In the genomic region with DNA sequence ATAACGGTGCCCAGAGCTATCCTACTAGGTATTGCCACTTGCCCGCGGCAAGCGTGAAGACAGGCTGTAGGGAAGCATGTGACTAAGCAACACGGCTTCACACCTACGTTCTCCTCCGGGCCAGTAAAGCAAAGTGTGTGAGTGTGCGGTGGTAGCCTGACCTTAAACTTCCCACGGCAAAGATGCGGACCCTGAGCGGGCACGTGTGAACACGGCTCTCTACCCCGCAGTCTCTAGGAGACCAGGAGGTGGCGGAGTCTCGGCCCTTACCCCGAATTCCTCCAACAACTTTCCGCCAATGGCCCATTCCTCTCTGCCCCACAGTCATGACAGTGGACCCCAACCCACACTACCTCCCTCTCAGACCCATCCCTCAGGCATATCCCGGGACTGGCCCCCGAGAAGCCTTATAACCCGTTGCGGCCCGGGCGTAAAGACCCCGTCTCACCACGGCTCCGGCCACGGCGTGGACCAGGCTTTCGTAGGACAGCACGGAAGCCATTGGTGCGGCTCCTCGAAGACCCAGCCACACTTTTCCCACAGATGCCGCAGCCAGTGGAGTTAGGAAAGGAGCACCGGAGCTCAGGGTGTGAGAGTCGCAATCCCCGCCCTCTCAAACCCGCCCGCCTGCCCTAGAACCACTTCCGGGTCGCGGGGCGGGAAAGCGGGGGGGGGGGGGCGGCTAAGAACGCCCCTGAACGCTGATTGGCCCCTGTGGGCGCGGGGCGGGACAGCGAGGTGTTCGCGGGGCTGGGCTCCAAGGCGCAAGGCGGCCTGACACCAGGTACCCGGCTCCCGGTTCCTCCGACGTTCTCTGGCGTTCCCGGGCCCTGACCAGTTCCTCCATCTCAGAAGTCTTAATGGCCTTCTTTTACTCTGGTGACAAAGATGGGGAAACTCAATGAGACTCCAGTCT, we compare ENCODE assay signal across 1 cellular context.
TF ChIP-seq lines count a peak whose summit lies in the region.

A gene with protein sequence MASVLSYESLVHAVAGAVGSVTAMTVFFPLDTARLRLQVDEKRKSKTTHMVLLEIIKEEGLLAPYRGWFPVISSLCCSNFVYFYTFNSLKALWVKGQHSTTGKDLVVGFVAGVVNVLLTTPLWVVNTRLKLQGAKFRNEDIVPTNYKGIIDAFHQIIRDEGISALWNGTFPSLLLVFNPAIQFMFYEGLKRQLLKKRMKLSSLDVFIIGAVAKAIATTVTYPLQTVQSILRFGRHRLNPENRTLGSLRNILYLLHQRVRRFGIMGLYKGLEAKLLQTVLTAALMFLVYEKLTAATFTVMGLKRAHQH (minus strand): TSS at position 600 of the 916 bp plus-strand sequence. CDS start 98 bp downstream, at position 502.

TF ChIP-seq in HepG2, 621 proteins besides CTCF, POLR2A, EP300 and RAD21 (continued from another document and continues in another):
- TF ChIP-seq ZNF816 (CRISPR knock-in tag; IDR thresholded peaks at IDR 0.05; ENCODE audit: borderline replicate concordance) (no peak), ZNF343 (CRISPR knock-in tag; IDR thresholded peaks at IDR 0.05) (no peak), ZNF441 (CRISPR knock-in tag; IDR thresholded peaks at IDR 0.05; ENCODE audit: borderline replicate concordance) (peak; percentile 24; the same call in 1 of the 2 replicates), SMAD9 (CRISPR knock-in tag; IDR thresholded peaks at IDR 0.05) (no peak), ZIK1 (CRISPR knock-in tag; IDR thresholded peaks at IDR 0.05; ENCODE audit: borderline replicate concordance, low read depth) (no peak), ZC3H13 (CRISPR knock-in tag; IDR thresholded peaks at IDR 0.05) (peak; percentile 72; the same call in 1 of the 2 replicates), MED13 (CRISPR knock-in tag; IDR thresholded peaks at IDR 0.05) (no peak), TMF1 (CRISPR knock-in tag; IDR thresholded peaks at IDR 0.05; ENCODE audit: low read depth) (no peak), ZMYM4 (CRISPR knock-in tag; IDR thresholded peaks at IDR 0.05) (peak; percentile 60), ZNF138 (CRISPR knock-in tag; IDR thresholded peaks at IDR 0.05; ENCODE audit: low read depth) (0 out of 2 replicates have a peak, but pooled peaks have one; percentile 33), PRMT3 (CRISPR knock-in tag; IDR thresholded peaks at IDR 0.05; ENCODE audit: borderline replicate concordance, low read depth) (no peak), MZF1 (CRISPR knock-in tag; IDR thresholded peaks at IDR 0.05; ENCODE audit: borderline replicate concordance) (no peak), ZNF776 (CRISPR knock-in tag; IDR thresholded peaks at IDR 0.05) (peak; percentile 51; the same call in 1 of the 2 replicates), HES4 (CRISPR knock-in tag; IDR thresholded peaks at IDR 0.05; ENCODE audit: borderline replicate concordance) (peak; percentile 80), HNF4A (CRISPR knock-in tag; IDR thresholded peaks at IDR 0.05) (no peak), CHCHD3 (CRISPR knock-in tag; IDR thresholded peaks at IDR 0.05) (0 out of 2 replicates have a peak, but pooled peaks have one; percentile 33), ZNF562 (CRISPR knock-in tag; IDR thresholded peaks at IDR 0.05; ENCODE audit: borderline replicate concordance) (no peak), MAFK (conservative IDR thresholded peaks at IDR 0.05 in 1 of 2, IDR thresholded peaks at IDR 0.05 in 1 of 2; ENCODE audit: low read length in 2 of 2) (no peak), ZNF496 (CRISPR knock-in tag; IDR thresholded peaks at IDR 0.05; ENCODE audit: insufficient replicate concordance) (no peak), ZMYM2 (CRISPR knock-in tag; IDR thresholded peaks at IDR 0.05) (no peak), ZNF563 (CRISPR knock-in tag; IDR thresholded peaks at IDR 0.05) (peak; percentile 60; the same call in 1 of the 2 replicates), ZNF83 (CRISPR knock-in tag; IDR thresholded peaks at IDR 0.05; ENCODE audit: borderline replicate concordance) (0 out of 2 replicates have a peak, but pooled peaks have one; percentile 45), ZNF564 (CRISPR knock-in tag; IDR thresholded peaks at IDR 0.05) (no peak), ZSCAN25 (CRISPR knock-in tag; IDR thresholded peaks at IDR 0.05) (no peak), ZNF335 (CRISPR knock-in tag; IDR thresholded peaks at IDR 0.05) (peak; percentile 87; the same call in 1 of the 2 replicates), TAF1 (CRISPR knock-in tag; IDR thresholded peaks at IDR 0.05) (peak; percentile 66; the same call in 1 of the 2 replicates), DR1 (CRISPR knock-in tag; IDR thresholded peaks at IDR 0.05) (0 out of 2 replicates have a peak, but pooled peaks have one; percentile 45), KDM2A (CRISPR knock-in tag; IDR thresholded peaks at IDR 0.05; ENCODE audit: borderline replicate concordance, low read depth) (peak; percentile 89), NFE2 (CRISPR knock-in tag; IDR thresholded peaks at IDR 0.05) (no peak), FOXM1 (CRISPR knock-in tag; IDR thresholded peaks at IDR 0.05) (no peak), TSC22D2 (CRISPR knock-in tag; IDR thresholded peaks at IDR 0.05; ENCODE audit: borderline replicate concordance) (peak; percentile 80; the same call in 1 of the 2 replicates), ZSCAN12 (CRISPR knock-in tag; IDR thresholded peaks at IDR 0.05) (no peak), ZBTB42 (CRISPR knock-in tag; IDR thresholded peaks at IDR 0.05) (peak; percentile 35; the same call in 1 of the 2 replicates), SIN3B (IDR thresholded peaks at IDR 0.05; ENCODE audit: low read length) (no peak)
- TF ChIP-seq, protein P1, sequence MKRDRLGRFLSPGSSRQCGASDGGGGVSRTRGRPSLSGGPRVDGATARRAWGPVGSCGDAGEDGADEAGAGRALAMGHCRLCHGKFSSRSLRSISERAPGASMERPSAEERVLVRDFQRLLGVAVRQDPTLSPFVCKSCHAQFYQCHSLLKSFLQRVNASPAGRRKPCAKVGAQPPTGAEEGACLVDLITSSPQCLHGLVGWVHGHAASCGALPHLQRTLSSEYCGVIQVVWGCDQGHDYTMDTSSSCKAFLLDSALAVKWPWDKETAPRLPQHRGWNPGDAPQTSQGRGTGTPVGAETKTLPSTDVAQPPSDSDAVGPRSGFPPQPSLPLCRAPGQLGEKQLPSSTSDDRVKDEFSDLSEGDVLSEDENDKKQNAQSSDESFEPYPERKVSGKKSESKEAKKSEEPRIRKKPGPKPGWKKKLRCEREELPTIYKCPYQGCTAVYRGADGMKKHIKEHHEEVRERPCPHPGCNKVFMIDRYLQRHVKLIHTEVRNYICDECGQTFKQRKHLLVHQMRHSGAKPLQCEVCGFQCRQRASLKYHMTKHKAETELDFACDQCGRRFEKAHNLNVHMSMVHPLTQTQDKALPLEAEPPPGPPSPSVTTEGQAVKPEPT (CRISPR knock-in tag; IDR thresholded peaks at IDR 0.05; ENCODE audit: low read depth): no peak
- TF ChIP-seq, protein P2, sequence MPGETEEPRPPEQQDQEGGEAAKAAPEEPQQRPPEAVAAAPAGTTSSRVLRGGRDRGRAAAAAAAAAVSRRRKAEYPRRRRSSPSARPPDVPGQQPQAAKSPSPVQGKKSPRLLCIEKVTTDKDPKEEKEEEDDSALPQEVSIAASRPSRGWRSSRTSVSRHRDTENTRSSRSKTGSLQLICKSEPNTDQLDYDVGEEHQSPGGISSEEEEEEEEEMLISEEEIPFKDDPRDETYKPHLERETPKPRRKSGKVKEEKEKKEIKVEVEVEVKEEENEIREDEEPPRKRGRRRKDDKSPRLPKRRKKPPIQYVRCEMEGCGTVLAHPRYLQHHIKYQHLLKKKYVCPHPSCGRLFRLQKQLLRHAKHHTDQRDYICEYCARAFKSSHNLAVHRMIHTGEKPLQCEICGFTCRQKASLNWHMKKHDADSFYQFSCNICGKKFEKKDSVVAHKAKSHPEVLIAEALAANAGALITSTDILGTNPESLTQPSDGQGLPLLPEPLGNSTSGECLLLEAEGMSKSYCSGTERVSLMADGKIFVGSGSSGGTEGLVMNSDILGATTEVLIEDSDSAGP (CRISPR knock-in tag; IDR thresholded peaks at IDR 0.05; ENCODE audit: borderline replicate concordance): peak; percentile 55; the same call in 1 of the 2 replicates
- TF ChIP-seq, protein P3, sequence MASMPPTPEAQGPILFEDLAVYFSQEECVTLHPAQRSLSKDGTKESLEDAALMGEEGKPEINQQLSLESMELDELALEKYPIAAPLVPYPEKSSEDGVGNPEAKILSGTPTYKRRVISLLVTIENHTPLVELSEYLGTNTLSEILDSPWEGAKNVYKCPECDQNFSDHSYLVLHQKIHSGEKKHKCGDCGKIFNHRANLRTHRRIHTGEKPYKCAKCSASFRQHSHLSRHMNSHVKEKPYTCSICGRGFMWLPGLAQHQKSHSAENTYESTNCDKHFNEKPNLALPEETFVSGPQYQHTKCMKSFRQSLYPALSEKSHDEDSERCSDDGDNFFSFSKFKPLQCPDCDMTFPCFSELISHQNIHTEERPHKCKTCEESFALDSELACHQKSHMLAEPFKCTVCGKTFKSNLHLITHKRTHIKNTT (CRISPR knock-in tag; IDR thresholded peaks at IDR 0.05): no peak
- TF ChIP-seq, protein P4, sequence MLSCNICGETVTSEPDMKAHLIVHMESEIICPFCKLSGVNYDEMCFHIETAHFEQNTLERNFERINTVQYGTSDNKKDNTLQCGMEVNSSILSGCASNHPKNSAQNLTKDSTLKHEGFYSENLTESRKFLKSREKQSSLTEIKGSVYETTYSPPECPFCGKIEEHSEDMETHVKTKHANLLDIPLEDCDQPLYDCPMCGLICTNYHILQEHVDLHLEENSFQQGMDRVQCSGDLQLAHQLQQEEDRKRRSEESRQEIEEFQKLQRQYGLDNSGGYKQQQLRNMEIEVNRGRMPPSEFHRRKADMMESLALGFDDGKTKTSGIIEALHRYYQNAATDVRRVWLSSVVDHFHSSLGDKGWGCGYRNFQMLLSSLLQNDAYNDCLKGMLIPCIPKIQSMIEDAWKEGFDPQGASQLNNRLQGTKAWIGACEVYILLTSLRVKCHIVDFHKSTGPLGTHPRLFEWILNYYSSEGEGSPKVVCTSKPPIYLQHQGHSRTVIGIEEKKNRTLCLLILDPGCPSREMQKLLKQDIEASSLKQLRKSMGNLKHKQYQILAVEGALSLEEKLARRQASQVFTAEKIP (CRISPR knock-in tag; IDR thresholded peaks at IDR 0.05; ENCODE audit: borderline replicate concordance): no peak
- TF ChIP-seq, protein P5, sequence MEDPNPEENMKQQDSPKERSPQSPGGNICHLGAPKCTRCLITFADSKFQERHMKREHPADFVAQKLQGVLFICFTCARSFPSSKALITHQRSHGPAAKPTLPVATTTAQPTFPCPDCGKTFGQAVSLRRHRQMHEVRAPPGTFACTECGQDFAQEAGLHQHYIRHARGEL (CRISPR knock-in tag; IDR thresholded peaks at IDR 0.05): 0 out of 2 replicates have a peak, but pooled peaks have one; percentile 81
- TF ChIP-seq, protein P6, sequence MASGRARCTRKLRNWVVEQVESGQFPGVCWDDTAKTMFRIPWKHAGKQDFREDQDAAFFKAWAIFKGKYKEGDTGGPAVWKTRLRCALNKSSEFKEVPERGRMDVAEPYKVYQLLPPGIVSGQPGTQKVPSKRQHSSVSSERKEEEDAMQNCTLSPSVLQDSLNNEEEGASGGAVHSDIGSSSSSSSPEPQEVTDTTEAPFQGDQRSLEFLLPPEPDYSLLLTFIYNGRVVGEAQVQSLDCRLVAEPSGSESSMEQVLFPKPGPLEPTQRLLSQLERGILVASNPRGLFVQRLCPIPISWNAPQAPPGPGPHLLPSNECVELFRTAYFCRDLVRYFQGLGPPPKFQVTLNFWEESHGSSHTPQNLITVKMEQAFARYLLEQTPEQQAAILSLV (CRISPR knock-in tag; IDR thresholded peaks at IDR 0.05; ENCODE audit: borderline replicate concordance): no peak
- TF ChIP-seq, protein P7, sequence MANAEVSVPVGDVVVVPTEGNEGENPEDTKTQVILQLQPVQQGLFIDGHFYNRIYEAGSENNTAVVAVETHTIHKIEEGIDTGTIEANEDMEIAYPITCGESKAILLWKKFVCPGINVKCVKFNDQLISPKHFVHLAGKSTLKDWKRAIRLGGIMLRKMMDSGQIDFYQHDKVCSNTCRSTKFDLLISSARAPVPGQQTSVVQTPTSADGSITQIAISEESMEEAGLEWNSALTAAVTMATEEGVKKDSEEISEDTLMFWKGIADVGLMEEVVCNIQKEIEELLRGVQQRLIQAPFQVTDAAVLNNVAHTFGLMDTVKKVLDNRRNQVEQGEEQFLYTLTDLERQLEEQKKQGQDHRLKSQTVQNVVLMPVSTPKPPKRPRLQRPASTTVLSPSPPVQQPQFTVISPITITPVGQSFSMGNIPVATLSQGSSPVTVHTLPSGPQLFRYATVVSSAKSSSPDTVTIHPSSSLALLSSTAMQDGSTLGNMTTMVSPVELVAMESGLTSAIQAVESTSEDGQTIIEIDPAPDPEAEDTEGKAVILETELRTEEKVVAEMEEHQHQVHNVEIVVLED (CRISPR knock-in tag; IDR thresholded peaks at IDR 0.05; ENCODE audit: borderline replicate concordance): peak; percentile 54; the same call in 1 of the 2 replicates
- TF ChIP-seq, protein P8, sequence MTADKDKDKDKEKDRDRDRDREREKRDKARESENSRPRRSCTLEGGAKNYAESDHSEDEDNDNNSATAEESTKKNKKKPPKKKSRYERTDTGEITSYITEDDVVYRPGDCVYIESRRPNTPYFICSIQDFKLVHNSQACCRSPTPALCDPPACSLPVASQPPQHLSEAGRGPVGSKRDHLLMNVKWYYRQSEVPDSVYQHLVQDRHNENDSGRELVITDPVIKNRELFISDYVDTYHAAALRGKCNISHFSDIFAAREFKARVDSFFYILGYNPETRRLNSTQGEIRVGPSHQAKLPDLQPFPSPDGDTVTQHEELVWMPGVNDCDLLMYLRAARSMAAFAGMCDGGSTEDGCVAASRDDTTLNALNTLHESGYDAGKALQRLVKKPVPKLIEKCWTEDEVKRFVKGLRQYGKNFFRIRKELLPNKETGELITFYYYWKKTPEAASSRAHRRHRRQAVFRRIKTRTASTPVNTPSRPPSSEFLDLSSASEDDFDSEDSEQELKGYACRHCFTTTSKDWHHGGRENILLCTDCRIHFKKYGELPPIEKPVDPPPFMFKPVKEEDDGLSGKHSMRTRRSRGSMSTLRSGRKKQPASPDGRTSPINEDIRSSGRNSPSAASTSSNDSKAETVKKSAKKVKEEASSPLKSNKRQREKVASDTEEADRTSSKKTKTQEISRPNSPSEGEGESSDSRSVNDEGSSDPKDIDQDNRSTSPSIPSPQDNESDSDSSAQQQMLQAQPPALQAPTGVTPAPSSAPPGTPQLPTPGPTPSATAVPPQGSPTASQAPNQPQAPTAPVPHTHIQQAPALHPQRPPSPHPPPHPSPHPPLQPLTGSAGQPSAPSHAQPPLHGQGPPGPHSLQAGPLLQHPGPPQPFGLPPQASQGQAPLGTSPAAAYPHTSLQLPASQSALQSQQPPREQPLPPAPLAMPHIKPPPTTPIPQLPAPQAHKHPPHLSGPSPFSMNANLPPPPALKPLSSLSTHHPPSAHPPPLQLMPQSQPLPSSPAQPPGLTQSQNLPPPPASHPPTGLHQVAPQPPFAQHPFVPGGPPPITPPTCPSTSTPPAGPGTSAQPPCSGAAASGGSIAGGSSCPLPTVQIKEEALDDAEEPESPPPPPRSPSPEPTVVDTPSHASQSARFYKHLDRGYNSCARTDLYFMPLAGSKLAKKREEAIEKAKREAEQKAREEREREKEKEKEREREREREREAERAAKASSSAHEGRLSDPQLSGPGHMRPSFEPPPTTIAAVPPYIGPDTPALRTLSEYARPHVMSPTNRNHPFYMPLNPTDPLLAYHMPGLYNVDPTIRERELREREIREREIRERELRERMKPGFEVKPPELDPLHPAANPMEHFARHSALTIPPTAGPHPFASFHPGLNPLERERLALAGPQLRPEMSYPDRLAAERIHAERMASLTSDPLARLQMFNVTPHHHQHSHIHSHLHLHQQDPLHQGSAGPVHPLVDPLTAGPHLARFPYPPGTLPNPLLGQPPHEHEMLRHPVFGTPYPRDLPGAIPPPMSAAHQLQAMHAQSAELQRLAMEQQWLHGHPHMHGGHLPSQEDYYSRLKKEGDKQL (CRISPR knock-in tag; IDR thresholded peaks at IDR 0.05; ENCODE audit: low read depth): no peak
- TF ChIP-seq, protein P9, sequence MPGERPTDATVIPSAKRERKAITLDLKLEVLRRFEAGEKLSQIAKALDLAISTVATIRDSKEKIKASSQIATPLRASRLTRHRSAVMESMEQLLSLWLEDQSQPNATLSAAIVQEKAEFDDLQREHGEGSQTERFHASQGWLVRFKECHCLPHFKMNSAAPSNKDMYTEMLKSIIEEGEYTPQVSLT (CRISPR knock-in tag; IDR thresholded peaks at IDR 0.05; ENCODE audit: borderline replicate concordance, low read depth): no peak
